ENCODE assay signal across 8 cellular contexts in the genomic region with DNA sequence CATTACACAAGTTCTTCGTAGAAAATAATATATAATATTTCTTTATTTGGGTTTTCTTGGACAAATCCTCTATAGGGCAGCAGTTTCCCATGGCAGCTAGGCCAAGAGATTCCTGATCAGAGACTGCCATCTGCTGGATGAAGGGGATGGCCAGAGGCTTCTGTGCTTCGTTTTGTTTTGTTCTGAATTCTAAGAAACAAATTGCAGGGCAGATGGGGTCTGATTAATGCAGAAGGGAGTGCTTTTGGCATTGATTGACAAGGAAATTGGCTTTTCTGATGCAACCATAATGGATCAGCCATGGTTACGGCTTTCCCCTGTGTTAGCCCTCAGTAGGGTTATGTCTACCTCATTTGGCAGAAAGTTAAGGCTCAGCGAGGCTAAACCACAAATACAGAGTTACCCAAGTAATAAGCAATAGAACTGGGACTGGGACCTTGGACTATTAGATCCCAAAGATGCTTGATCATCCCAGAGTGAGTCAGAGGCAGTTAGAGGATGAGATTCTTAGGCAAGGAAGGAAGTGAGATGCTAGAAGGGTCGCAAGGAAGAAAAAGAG.
DNase-seq lines count a peak whose midpoint lies in the region; ATAC-seq, FAIRE-seq and TF ChIP-seq lines count a peak whose summit lies in the region.

No MANE protein-coding gene starts in this region.

- H3K36me3 ChIP-seq in keratinocyte (ENCODE audit: control insufficient read depth in 2 of 2, extremely low read depth in 1 of 2, insufficient read depth in 2 of 2, low read length in 2 of 2), result no peaks in the 10 kb centered on the region

- DNase-seq in activated CD8-positive, alpha-beta T cell treated with anti-CD3 and anti-CD28 coated beads for 36 hours, result peak; percentile 22
- DNase-seq in activated CD8-positive, alpha-beta T cell treated with anti-CD3 and anti-CD28 coated beads, Interleukin-2, amount 10 ng/mL, durations not matched to agents 7 days and 5 days, result no peak
- peak; percentile 59 for DNase-seq in HFFc6
- peak; percentile 66 for DNase-seq in NCI-H2196 (lab: John Stamatoyannopoulos, UW; ENCODE audit: unreplicated experiment)
- no peak for DNase-seq in keratinocyte (ENCODE audit: low read depth, low spot score)
- DNase-seq in stromal cell of bone marrow (ENCODE audit: low read depth), result peak; percentile 70
- DNase-seq in activated gamma-delta T cell (lab: John Stamatoyannopoulos, UW), result no peak

- no peaks in the 10 kb centered on the region for H3K79me2 ChIP-seq in keratinocyte (ENCODE audit: control insufficient read depth, insufficient read depth, low read length)

- no peak overlapping the region for H3K9ac ChIP-seq in keratinocyte (ENCODE audit: control insufficient read depth, extremely low read depth, insufficient read depth, low read length)

- dilution Hi-C loops in keratinocyte (cut with MboI; ENCODE audit: extremely low pct_ligation_motif_present, low sequenced_read_pairs), result no loop called here

- H3K9me1 ChIP-seq in keratinocyte (ENCODE audit: control insufficient read depth, extremely low read depth, insufficient read depth, low read length), result no peaks in the 10 kb centered on the region

- peaks cover 9% of the 10 kb centered on the region for H3K27me3 ChIP-seq in keratinocyte (ENCODE audit: control insufficient read depth, extremely low read depth, insufficient read depth, low read length)

- no peak overlapping the region for H2AFZ ChIP-seq in keratinocyte (ENCODE audit: control insufficient read depth, low read length)

- H3K4me1 ChIP-seq in keratinocyte (ENCODE audit: control insufficient read depth, extremely low read depth, insufficient read depth, low read length), result no peaks in the 10 kb centered on the region

- H3K27me3 Mint-ChIP-seq in activated CD8-positive, alpha-beta T cell treated with anti-CD3 and anti-CD28 coated beads for 36 hours, result peaks cover 6% of the 10 kb centered on the region
- no peaks in the 10 kb centered on the region for H3K27me3 Mint-ChIP-seq in activated CD8-positive, alpha-beta T cell treated with anti-CD3 and anti-CD28 coated beads, Interleukin-2, amount 10 ng/mL, durations not matched to agents 7 days and 5 days (ENCODE audit: low read depth)
- peaks cover 22% of the 10 kb centered on the region for H3K27me3 Mint-ChIP-seq in HFFc6 (ENCODE audit: insufficient read depth)
- peaks cover 8% of the 10 kb centered on the region for H3K27me3 Mint-ChIP-seq in brain

- no peaks in the 10 kb centered on the region for H3K9me3 ChIP-seq in keratinocyte (ENCODE audit: control insufficient read depth, low read depth, low read length)

- H3K4me3 ChIP-seq in keratinocyte (ENCODE audit: control insufficient read depth in 2 of 3, extremely low read depth in 1 of 3, insufficient read depth in 2 of 3, low read depth in 1 of 3, low read length in 3 of 3), result no peak overlapping the region

- peak; percentile 35 for TF ChIP-seq CTCF in activated CD8-positive, alpha-beta T cell treated with anti-CD3 and anti-CD28 coated beads for 36 hours (IDR thresholded peaks at IDR 0.05)
- TF ChIP-seq CTCF in HFFc6 (IDR thresholded peaks at IDR 0.05), result peak; percentile 92
- TF ChIP-seq CTCF in brain (conservative IDR thresholded peaks at IDR 0.05), result peak; percentile 93 to 94
- TF ChIP-seq CTCF in keratinocyte (optimal IDR thresholded peaks at IDR 0.05 in 1 of 3, IDR thresholded peaks at IDR 0.05 in 1 of 3, conservative IDR thresholded peaks at IDR 0.05 in 1 of 3; ENCODE audit: extremely low read depth in 1 of 3, insufficient read depth in 2 of 3, low read length in 3 of 3), result peak; percentile 56 to 80 (median 71)

- H3K4me2 ChIP-seq in keratinocyte (ENCODE audit: control insufficient read depth, extremely low read depth, insufficient read depth, low read depth, low read length), result no peak overlapping the region

- no peak overlapping the region for H3K27ac ChIP-seq in keratinocyte (ENCODE audit: control insufficient read depth, insufficient read depth, low read length)

- H3K9me3 Mint-ChIP-seq in activated CD8-positive, alpha-beta T cell treated with anti-CD3 and anti-CD28 coated beads for 36 hours, result peaks cover 7% of the 10 kb centered on the region
- H3K9me3 Mint-ChIP-seq in activated CD8-positive, alpha-beta T cell treated with anti-CD3 and anti-CD28 coated beads, Interleukin-2, amount 10 ng/mL, durations not matched to agents 7 days and 5 days (ENCODE audit: insufficient read depth), result no peaks in the 10 kb centered on the region
- H3K9me3 Mint-ChIP-seq in HFFc6, result peaks cover 16% of the 10 kb centered on the region
- peaks cover 0 to 14% (median 11%) of the 10 kb centered on the region in 5 experiments for H3K9me3 Mint-ChIP-seq in brain

- H3K27ac Mint-ChIP-seq in activated CD8-positive, alpha-beta T cell treated with anti-CD3 and anti-CD28 coated beads for 36 hours, result no peak overlapping the region
- no peak overlapping the region for H3K27ac Mint-ChIP-seq in activated CD8-positive, alpha-beta T cell treated with anti-CD3 and anti-CD28 coated beads, Interleukin-2, amount 10 ng/mL, durations not matched to agents 7 days and 5 days
- no peak overlapping the region for H3K27ac Mint-ChIP-seq in HFFc6
- H3K27ac Mint-ChIP-seq in brain, result peak overlapping the region in 4 of 5 experiments; percentile 23 to 99 (median 54)

- no peak for ATAC-seq in activated CD8-positive, alpha-beta T cell treated with anti-CD3 and anti-CD28 coated beads for 36 hours
- ATAC-seq in activated CD8-positive, alpha-beta T cell treated with anti-CD3 and anti-CD28 coated beads, Interleukin-2, amount 10 ng/mL, durations not matched to agents 7 days and 5 days, result no peak

- H4K20me1 ChIP-seq in keratinocyte (ENCODE audit: control insufficient read depth, extremely low read depth, insufficient read depth, low read length), result no peaks in the 10 kb centered on the region

- peak; percentile 79 for FAIRE-seq in keratinocyte (lab: Jason Lieb, UNC)

- no peaks in the 10 kb centered on the region for H3K4me1 Mint-ChIP-seq in activated CD8-positive, alpha-beta T cell treated with anti-CD3 and anti-CD28 coated beads for 36 hours (ENCODE audit: low read depth)
- no peaks in the 10 kb centered on the region for H3K4me1 Mint-ChIP-seq in activated CD8-positive, alpha-beta T cell treated with anti-CD3 and anti-CD28 coated beads, Interleukin-2, amount 10 ng/mL, durations not matched to agents 7 days and 5 days (ENCODE audit: low read depth)
- H3K4me1 Mint-ChIP-seq in HFFc6 (ENCODE audit: low read depth), result no peaks in the 10 kb centered on the region; the same call in 1 of the 2 replicates
- peaks cover 56% of the 10 kb centered on the region for H3K4me1 Mint-ChIP-seq in brain

- POLR2A ChIA-PET in activated CD8-positive, alpha-beta T cell treated with anti-CD3 and anti-CD28 coated beads for 36 hours (lab: Charles Lee), result no interaction called here
- POLR2A ChIA-PET in activated CD8-positive, alpha-beta T cell treated with anti-CD3 and anti-CD28 coated beads, Interleukin-2, amount 10 ng/mL, durations not matched to agents 7 days and 5 days (lab: Charles Lee), result no interaction called here

- CTCF ChIA-PET in activated CD8-positive, alpha-beta T cell treated with anti-CD3 and anti-CD28 coated beads for 36 hours (lab: Charles Lee), result no interaction called here
- CTCF ChIA-PET in activated CD8-positive, alpha-beta T cell treated with anti-CD3 and anti-CD28 coated beads, Interleukin-2, amount 10 ng/mL, durations not matched to agents 7 days and 5 days (lab: Charles Lee), result no interaction called here

- no peak overlapping the region for H3K4me3 Mint-ChIP-seq in activated CD8-positive, alpha-beta T cell treated with anti-CD3 and anti-CD28 coated beads for 36 hours
- no peak overlapping the region for H3K4me3 Mint-ChIP-seq in activated CD8-positive, alpha-beta T cell treated with anti-CD3 and anti-CD28 coated beads, Interleukin-2, amount 10 ng/mL, durations not matched to agents 7 days and 5 days
- no peak overlapping the region for H3K4me3 Mint-ChIP-seq in HFFc6
- H3K4me3 Mint-ChIP-seq in brain, result peak overlapping the region in 1 of 5 experiments; percentile 9

- no peaks in the 10 kb centered on the region for H3K36me3 Mint-ChIP-seq in activated CD8-positive, alpha-beta T cell treated with anti-CD3 and anti-CD28 coated beads for 36 hours (ENCODE audit: low read depth)
- no peaks in the 10 kb centered on the region for H3K36me3 Mint-ChIP-seq in activated CD8-positive, alpha-beta T cell treated with anti-CD3 and anti-CD28 coated beads, Interleukin-2, amount 10 ng/mL, durations not matched to agents 7 days and 5 days (ENCODE audit: low read depth)
- H3K36me3 Mint-ChIP-seq in HFFc6 (ENCODE audit: low read depth) (peaks cover 12% of the 10 kb centered on the region), brain (no peaks in the 10 kb centered on the region)

- intact Hi-C loops in activated CD8-positive, alpha-beta T cell treated with anti-CD3 and anti-CD28 coated beads for 36 hours (cut with micrococcal nuclease), result no loop called here

Comparison
In these comparisons a context has a peak if more than half of its experiments do, and no peak if none do; other contexts are left out.
1. DNase-seq: peak in activated CD8-positive, alpha-beta T cell treated with anti-CD3 and anti-CD28 coated beads for 36 hours (single experiment), HFFc6 (single experiment), NCI-H2196 (single experiment) and stromal cell of bone marrow (single experiment); none in activated CD8-positive, alpha-beta T cell treated with anti-CD3 and anti-CD28 coated beads, Interleukin-2, amount 10 ng/mL, durations not matched to agents 7 days and 5 days (single experiment), keratinocyte (single experiment) and activated gamma-delta T cell (single experiment).
2. H3K27ac Mint-ChIP-seq: peak in brain (4 of 5); none in activated CD8-positive, alpha-beta T cell treated with anti-CD3 and anti-CD28 coated beads for 36 hours (single experiment), activated CD8-positive, alpha-beta T cell treated with anti-CD3 and anti-CD28 coated beads, Interleukin-2, amount 10 ng/mL, durations not matched to agents 7 days and 5 days (single experiment) and HFFc6 (single experiment).
3. CTCF ChIP-seq: peak in every context shown above with its lines; median percentile 94 in brain; 92 in HFFc6; 71 in keratinocyte; 35 in activated CD8-positive, alpha-beta T cell treated with anti-CD3 and anti-CD28 coated beads for 36 hours.